In the genomic region with DNA sequence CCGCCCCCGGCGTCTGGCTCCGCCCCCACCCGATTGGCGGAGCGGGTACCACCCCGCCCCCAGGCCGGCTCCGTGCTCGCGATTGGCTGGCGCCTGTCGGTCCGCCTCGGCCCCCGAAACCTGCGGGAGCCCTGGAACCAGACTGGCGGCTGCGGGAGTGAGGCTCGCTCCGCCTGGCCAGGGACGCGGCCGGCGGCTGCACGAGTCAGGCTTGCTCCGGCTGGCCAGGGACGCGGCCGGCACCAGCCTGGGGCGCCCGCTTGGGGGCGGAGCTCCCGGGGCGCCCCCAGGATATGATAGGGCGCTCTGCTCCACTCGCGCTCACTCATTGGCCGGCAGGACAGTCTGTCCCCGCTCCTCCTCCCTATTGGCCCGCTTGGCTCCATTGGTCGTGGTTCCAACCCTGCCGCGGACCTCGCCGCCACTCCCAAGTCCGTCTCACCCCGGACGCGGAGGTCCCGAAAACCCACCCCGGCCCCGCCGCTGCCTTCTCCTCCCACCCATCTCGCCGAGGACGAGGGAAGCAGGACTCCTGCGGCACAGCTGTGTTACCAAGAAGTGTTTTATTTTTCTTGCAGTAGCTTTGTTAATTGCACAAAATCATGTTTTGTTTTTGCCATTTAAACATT, we compare ENCODE assay signal across 1 cellular context.
TF ChIP-seq lines count a peak whose summit lies in the region.

No MANE protein-coding gene starts in this region.

TF ChIP-seq in K562, 482 proteins besides CTCF, POLR2A, EP300 and RAD21 (continued from another document):
- TF ChIP-seq, protein P1, sequence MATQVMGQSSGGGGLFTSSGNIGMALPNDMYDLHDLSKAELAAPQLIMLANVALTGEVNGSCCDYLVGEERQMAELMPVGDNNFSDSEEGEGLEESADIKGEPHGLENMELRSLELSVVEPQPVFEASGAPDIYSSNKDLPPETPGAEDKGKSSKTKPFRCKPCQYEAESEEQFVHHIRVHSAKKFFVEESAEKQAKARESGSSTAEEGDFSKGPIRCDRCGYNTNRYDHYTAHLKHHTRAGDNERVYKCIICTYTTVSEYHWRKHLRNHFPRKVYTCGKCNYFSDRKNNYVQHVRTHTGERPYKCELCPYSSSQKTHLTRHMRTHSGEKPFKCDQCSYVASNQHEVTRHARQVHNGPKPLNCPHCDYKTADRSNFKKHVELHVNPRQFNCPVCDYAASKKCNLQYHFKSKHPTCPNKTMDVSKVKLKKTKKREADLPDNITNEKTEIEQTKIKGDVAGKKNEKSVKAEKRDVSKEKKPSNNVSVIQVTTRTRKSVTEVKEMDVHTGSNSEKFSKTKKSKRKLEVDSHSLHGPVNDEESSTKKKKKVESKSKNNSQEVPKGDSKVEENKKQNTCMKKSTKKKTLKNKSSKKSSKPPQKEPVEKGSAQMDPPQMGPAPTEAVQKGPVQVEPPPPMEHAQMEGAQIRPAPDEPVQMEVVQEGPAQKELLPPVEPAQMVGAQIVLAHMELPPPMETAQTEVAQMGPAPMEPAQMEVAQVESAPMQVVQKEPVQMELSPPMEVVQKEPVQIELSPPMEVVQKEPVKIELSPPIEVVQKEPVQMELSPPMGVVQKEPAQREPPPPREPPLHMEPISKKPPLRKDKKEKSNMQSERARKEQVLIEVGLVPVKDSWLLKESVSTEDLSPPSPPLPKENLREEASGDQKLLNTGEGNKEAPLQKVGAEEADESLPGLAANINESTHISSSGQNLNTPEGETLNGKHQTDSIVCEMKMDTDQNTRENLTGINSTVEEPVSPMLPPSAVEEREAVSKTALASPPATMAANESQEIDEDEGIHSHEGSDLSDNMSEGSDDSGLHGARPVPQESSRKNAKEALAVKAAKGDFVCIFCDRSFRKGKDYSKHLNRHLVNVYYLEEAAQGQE (CRISPR knock-in tag; IDR thresholded peaks at IDR 0.05; ENCODE audit: low read depth): peak; percentile 64; the same call in 1 of the 2 replicates
- TF ChIP-seq XRCC5 (IDR thresholded peaks at IDR 0.05; ENCODE audit: low read depth, low read length) (no peak), POLR2AphosphoS5 (IDR thresholded peaks at IDR 0.05; ENCODE audit: control insufficient read depth, insufficient read depth, low read depth, low read length) (peak; percentile 38; the same call in 1 of the 2 replicates), RBM25 (IDR thresholded peaks at IDR 0.05; ENCODE audit: low read depth, low read length, severe bottlenecking) (peak; percentile 100), STAG1 (CRISPR knock-in tag; IDR thresholded peaks at IDR 0.05; ENCODE audit: borderline replicate concordance) (no peak), ZKSCAN1 (IDR thresholded peaks at IDR 0.05; ENCODE audit: low read depth, low read length) (no peak), ZNF584 (CRISPR knock-in tag; IDR thresholded peaks at IDR 0.05; ENCODE audit: low read depth) (no peak), ZBTB7A (IDR thresholded peaks at IDR 0.05; ENCODE audit: borderline replicate concordance, control insufficient read depth, low read depth, low read length) (peak; percentile 46; the same call in 1 of the 2 replicates), ZNF79 (CRISPR knock-in tag; IDR thresholded peaks at IDR 0.05; ENCODE audit: low read depth) (no peak), CSDE1 (IDR thresholded peaks at IDR 0.05) (no peak), U2AF2 (optimal IDR thresholded peaks at IDR 0.05; ENCODE audit: low read depth, low read length) (no peak), FOS (IDR thresholded peaks at IDR 0.05; ENCODE audit: extremely low read depth, insufficient read length) (peak; percentile 96), PHF8 (IDR thresholded peaks at IDR 0.05; ENCODE audit: borderline replicate concordance, low read length) (peak; percentile 37; the same call in 1 of the 2 replicates), PCBP1 (IDR thresholded peaks at IDR 0.05; ENCODE audit: low read depth, low read length, poor library complexity, severe bottlenecking) (peak; percentile 83), ATF1 (CRISPR knock-in tag; IDR thresholded peaks at IDR 0.05) (no peak), ATF1 (tag; IDR thresholded peaks at IDR 0.05) (0 out of 2 replicates have a peak, but pooled peaks have one; percentile 30), GABPB1 (CRISPR knock-in tag; IDR thresholded peaks at IDR 0.05) (0 out of 2 replicates have a peak, but pooled peaks have one; percentile 54), ZNF184 (CRISPR knock-in tag; IDR thresholded peaks at IDR 0.05) (no peak), MAZ (CRISPR knock-in tag; conservative IDR thresholded peaks at IDR 0.05 in 1 of 2, IDR thresholded peaks at IDR 0.05 in 1 of 2) (peak; percentile 13 to 52; a peak in 1 of 4 replicates), CCNT2 (IDR thresholded peaks at IDR 0.05; ENCODE audit: borderline replicate concordance, extremely low read depth, insufficient read length, low read depth, low read length) (peak; percentile 55), MYBL2 (IDR thresholded peaks at IDR 0.05; ENCODE audit: low read depth) (no peak), MYBL2 (CRISPR knock-in tag; IDR thresholded peaks at IDR 0.05; ENCODE audit: borderline replicate concordance) (no peak), NFYB (IDR thresholded peaks at IDR 0.05; ENCODE audit: extremely low read depth, insufficient read length) (peak; percentile 98), EGR1 (conservative IDR thresholded peaks at IDR 0.05) (peak; percentile 84), ZNF586 (CRISPR knock-in tag; conservative IDR thresholded peaks at IDR 0.05) (no peak), ARHGAP35 (IDR thresholded peaks at IDR 0.05; ENCODE audit: partially characterized antibody) (no peak), TAF15 (IDR thresholded peaks at IDR 0.05; ENCODE audit: low read depth, low read length) (no peak), TCFL5 (CRISPR knock-in tag; conservative IDR thresholded peaks at IDR 0.05) (no peak), CBX1 (IDR thresholded peaks at IDR 0.05; ENCODE audit: low read depth) (0 out of 2 replicates have a peak, but pooled peaks have one; percentile 13), RBM22 (IDR thresholded peaks at IDR 0.05; ENCODE audit: low read depth, low read length, poor library complexity, severe bottlenecking) (peak; percentile 56), CXXC5 (CRISPR knock-in tag; IDR thresholded peaks at IDR 0.05) (peak; percentile 61; the same call in 1 of the 2 replicates), TAF9B (IDR thresholded peaks at IDR 0.05; ENCODE audit: partially characterized antibody) (no peak), RBFOX2 (IDR thresholded peaks at IDR 0.05; ENCODE audit: low read depth, low read length) (peak; percentile 81), POLR2H (tag; IDR thresholded peaks at IDR 0.05; ENCODE audit: low read depth) (peak; percentile 58), CREB1 (IDR thresholded peaks at IDR 0.05) (no peak), CREB1 (CRISPR knock-in tag; IDR thresholded peaks at IDR 0.05) (peak; percentile 11; the same call in 1 of the 2 replicates), SIN3B (IDR thresholded peaks at IDR 0.05; ENCODE audit: low read depth) (no peak), U2AF1 (optimal IDR thresholded peaks at IDR 0.05; ENCODE audit: low read depth, low read length) (peak; percentile 90), MBD2 (IDR thresholded peaks at IDR 0.05; ENCODE audit: borderline replicate concordance, low read depth) (peak; percentile 96), ZFPM2 (CRISPR knock-in tag; IDR thresholded peaks at IDR 0.05) (no peak)
- TF ChIP-seq, protein P2, sequence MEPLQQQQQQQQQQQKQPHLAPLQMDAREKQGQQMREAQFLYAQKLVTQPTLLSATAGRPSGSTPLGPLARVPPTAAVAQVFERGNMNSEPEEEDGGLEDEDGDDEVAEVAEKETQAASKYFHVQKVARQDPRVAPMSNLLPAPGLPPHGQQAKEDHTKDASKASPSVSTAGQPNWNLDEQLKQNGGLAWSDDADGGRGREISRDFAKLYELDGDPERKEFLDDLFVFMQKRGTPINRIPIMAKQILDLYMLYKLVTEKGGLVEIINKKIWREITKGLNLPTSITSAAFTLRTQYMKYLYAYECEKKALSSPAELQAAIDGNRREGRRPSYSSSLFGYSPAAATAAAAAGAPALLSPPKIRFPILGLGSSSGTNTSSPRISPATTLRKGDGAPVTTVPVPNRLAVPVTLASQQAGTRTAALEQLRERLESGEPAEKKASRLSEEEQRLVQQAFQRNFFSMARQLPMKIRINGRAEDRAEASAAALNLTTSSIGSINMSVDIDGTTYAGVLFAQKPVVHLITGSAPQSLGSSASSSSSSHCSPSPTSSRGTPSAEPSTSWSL (CRISPR knock-in tag; IDR thresholded peaks at IDR 0.05; ENCODE audit: borderline replicate concordance): no peak
- TF ChIP-seq, protein P3, sequence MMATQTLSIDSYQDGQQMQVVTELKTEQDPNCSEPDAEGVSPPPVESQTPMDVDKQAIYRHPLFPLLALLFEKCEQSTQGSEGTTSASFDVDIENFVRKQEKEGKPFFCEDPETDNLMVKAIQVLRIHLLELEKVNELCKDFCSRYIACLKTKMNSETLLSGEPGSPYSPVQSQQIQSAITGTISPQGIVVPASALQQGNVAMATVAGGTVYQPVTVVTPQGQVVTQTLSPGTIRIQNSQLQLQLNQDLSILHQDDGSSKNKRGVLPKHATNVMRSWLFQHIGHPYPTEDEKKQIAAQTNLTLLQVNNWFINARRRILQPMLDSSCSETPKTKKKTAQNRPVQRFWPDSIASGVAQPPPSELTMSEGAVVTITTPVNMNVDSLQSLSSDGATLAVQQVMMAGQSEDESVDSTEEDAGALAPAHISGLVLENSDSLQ (IDR thresholded peaks at IDR 0.05): peak; percentile 99
- TF ChIP-seq, protein P4, sequence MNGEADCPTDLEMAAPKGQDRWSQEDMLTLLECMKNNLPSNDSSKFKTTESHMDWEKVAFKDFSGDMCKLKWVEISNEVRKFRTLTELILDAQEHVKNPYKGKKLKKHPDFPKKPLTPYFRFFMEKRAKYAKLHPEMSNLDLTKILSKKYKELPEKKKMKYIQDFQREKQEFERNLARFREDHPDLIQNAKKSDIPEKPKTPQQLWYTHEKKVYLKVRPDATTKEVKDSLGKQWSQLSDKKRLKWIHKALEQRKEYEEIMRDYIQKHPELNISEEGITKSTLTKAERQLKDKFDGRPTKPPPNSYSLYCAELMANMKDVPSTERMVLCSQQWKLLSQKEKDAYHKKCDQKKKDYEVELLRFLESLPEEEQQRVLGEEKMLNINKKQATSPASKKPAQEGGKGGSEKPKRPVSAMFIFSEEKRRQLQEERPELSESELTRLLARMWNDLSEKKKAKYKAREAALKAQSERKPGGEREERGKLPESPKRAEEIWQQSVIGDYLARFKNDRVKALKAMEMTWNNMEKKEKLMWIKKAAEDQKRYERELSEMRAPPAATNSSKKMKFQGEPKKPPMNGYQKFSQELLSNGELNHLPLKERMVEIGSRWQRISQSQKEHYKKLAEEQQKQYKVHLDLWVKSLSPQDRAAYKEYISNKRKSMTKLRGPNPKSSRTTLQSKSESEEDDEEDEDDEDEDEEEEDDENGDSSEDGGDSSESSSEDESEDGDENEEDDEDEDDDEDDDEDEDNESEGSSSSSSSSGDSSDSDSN (IDR thresholded peaks at IDR 0.05; ENCODE audit: borderline replicate concordance in 1 of 2, low read depth in 2 of 2, low read length in 2 of 2): 0 out of 4 replicates have a peak, but pooled peaks have one; percentile 42
- TF ChIP-seq, protein P5, sequence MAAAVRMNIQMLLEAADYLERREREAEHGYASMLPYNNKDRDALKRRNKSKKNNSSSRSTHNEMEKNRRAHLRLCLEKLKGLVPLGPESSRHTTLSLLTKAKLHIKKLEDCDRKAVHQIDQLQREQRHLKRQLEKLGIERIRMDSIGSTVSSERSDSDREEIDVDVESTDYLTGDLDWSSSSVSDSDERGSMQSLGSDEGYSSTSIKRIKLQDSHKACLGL (CRISPR knock-in tag; IDR thresholded peaks at IDR 0.05; ENCODE audit: borderline replicate concordance, poor library complexity, severe bottlenecking): no peak
- TF ChIP-seq, protein P6, sequence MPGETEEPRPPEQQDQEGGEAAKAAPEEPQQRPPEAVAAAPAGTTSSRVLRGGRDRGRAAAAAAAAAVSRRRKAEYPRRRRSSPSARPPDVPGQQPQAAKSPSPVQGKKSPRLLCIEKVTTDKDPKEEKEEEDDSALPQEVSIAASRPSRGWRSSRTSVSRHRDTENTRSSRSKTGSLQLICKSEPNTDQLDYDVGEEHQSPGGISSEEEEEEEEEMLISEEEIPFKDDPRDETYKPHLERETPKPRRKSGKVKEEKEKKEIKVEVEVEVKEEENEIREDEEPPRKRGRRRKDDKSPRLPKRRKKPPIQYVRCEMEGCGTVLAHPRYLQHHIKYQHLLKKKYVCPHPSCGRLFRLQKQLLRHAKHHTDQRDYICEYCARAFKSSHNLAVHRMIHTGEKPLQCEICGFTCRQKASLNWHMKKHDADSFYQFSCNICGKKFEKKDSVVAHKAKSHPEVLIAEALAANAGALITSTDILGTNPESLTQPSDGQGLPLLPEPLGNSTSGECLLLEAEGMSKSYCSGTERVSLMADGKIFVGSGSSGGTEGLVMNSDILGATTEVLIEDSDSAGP (CRISPR knock-in tag; IDR thresholded peaks at IDR 0.05): no peak
- TF ChIP-seq, protein P7, sequence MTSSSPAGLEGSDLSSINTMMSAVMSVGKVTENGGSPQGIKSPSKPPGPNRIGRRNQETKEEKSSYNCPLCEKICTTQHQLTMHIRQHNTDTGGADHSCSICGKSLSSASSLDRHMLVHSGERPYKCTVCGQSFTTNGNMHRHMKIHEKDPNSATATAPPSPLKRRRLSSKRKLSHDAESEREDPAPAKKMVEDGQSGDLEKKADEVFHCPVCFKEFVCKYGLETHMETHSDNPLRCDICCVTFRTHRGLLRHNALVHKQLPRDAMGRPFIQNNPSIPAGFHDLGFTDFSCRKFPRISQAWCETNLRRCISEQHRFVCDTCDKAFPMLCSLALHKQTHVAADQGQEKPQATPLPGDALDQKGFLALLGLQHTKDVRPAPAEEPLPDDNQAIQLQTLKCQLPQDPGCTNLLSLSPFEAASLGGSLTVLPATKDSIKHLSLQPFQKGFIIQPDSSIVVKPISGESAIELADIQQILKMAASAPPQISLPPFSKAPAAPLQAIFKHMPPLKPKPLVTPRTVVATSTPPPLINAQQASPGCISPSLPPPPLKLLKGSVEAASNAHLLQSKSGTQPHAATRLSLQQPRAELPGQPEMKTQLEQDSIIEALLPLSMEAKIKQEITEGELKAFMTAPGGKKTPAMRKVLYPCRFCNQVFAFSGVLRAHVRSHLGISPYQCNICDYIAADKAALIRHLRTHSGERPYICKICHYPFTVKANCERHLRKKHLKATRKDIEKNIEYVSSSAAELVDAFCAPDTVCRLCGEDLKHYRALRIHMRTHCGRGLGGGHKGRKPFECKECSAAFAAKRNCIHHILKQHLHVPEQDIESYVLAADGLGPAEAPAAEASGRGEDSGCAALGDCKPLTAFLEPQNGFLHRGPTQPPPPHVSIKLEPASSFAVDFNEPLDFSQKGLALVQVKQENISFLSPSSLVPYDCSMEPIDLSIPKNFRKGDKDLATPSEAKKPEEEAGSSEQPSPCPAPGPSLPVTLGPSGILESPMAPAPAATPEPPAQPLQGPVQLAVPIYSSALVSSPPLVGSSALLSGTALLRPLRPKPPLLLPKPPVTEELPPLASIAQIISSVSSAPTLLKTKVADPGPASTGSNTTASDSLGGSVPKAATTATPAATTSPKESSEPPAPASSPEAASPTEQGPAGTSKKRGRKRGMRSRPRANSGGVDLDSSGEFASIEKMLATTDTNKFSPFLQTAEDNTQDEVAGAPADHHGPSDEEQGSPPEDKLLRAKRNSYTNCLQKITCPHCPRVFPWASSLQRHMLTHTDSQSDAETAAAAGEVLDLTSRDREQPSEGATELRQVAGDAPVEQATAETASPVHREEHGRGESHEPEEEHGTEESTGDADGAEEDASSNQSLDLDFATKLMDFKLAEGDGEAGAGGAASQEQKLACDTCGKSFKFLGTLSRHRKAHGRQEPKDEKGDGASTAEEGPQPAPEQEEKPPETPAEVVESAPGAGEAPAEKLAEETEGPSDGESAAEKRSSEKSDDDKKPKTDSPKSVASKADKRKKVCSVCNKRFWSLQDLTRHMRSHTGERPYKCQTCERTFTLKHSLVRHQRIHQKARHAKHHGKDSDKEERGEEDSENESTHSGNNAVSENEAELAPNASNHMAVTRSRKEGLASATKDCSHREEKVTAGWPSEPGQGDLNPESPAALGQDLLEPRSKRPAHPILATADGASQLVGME (CRISPR knock-in tag; IDR thresholded peaks at IDR 0.05): peak; percentile 58; the same call in 1 of the 2 replicates
